ENCODE assay signal across 17 cellular contexts in the genomic region with DNA sequence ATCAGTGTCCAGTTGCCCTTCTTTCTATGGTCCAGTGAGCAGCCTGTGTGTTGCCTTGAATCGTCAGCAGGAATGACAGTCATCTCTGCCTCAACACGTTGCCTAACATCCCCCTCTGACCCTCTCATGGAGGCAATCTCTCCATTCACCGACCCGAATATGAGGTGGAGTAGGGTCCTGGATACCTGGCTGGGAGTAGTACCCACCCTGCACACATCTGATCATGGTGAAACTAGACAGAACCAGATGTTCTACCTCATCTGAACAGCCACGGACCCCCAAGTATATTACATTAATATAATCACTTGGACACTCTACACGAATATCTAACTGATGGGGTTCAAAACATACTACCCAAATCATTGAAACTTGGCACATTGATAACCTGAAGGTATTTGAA.
"Had no signal": no experiment of that assay in that cellular context is flagged by ENCODE, and none has a peak within 500 bp of the region (broad histone marks: within the 10 kb centered on the region; RNA-seq: fewer than 3 reads in every experiment).

No MANE protein-coding gene starts in this region.

- H3K27me3 Mint-ChIP-seq: stimulated activated naive CD8-positive, alpha-beta T cell treated with anti-CD3 and anti-CD28 coated beads, Interleukin-15, Interleukin-2, amounts not matched to agents 100 ng/mL and 50 ng/mL, for 24 hours had no signal

- DNase-seq: effector CD4-positive, alpha-beta T cell; endodermal cell; foreskin melanocyte; heart left ventricle; hippocampal formation; kidney glomerular epithelial cell; mammary epithelial cell; naive thymus-derived CD4-positive, alpha-beta T cell; posterior cingulate gyrus; stimulated activated CD4-positive, alpha-beta T cell treated with anti-CD3 and anti-CD28 coated beads, Interleukin-2, amount 100 ng/mL, for 48 hours; testis; upper lobe of right lung had no signal

- H3K36me3 Mint-ChIP-seq: naive thymus-derived CD4-positive, alpha-beta T cell had no signal

- H3K9me3 Mint-ChIP-seq: endodermal cell had no signal

- H3K4me3 Mint-ChIP-seq: endodermal cell; naive thymus-derived CD4-positive, alpha-beta T cell; stimulated activated naive CD8-positive, alpha-beta T cell treated with anti-CD3 and anti-CD28 coated beads, Interleukin-15, Interleukin-2, amounts not matched to agents 100 ng/mL and 50 ng/mL, for 24 hours had no signal

- H3K27ac Mint-ChIP-seq: endodermal cell; naive thymus-derived CD4-positive, alpha-beta T cell; stimulated activated naive CD8-positive, alpha-beta T cell treated with anti-CD3 and anti-CD28 coated beads, Interleukin-15, Interleukin-2, amounts not matched to agents 100 ng/mL and 50 ng/mL, for 24 hours had no signal

- ATAC-seq: heart left ventricle; naive thymus-derived CD4-positive, alpha-beta T cell; upper lobe of right lung had no signal

- H3K4me1 Mint-ChIP-seq: endodermal cell; naive thymus-derived CD4-positive, alpha-beta T cell had no signal

- H3K27ac ChIP-seq: coronary artery, heart left ventricle, neutrophil, testis, tibial nerve, upper lobe of right lung had no signal

- H3K36me3 ChIP-seq: heart left ventricle, neutrophil, tibial nerve, upper lobe of right lung had no signal

- H3K27me3 ChIP-seq: heart left ventricle, neutrophil, testis, tibial nerve, upper lobe of right lung had no signal

- H3K9me3 ChIP-seq: heart left ventricle, neutrophil, testis, tibial nerve, upper lobe of right lung had no signal

- H3K4me3 ChIP-seq: coronary artery, heart left ventricle, smooth muscle cell, testis, tibial nerve, upper lobe of right lung had no signal

- H3K4me1 ChIP-seq: testis, tibial nerve had no signal
